ENCODE assay signal across 20 cellular contexts in genomic region chr10:36885746-36886145, GRCh38.
DNase-seq lines count a peak whose midpoint lies in the region; ATAC-seq and TF ChIP-seq lines count a peak whose summit lies in the region.
"Had no signal": no experiment of that assay in that cellular context is flagged by ENCODE, and none has a peak within 500 bp of the region (broad histone marks: within the 10 kb centered on the region; RNA-seq: fewer than 3 reads in every experiment).

No MANE protein-coding gene starts in this region.

- no peak for TF ChIP-seq CTCF in tibial artery (IDR thresholded peaks at IDR 0.05)

- H3K27me3 ChIP-seq in neuronal stem cell (ENCODE audit: control insufficient read depth in 3 of 3, insufficient read depth in 3 of 3, low read depth in 1 of 3, low read length in 3 of 3) (no peaks in the 10 kb centered on the region), aorta (ENCODE audit: control insufficient read depth in 1 of 2, insufficient read depth in 2 of 2, low read length in 1 of 2) (no peaks in the 10 kb centered on the region), tibial artery (no peaks in the 10 kb centered on the region)
- H3K27me3 ChIP-seq: BLaER1 treated with 17β-estradiol and CSF1 and Interleukin-3, amounts not matched to agents 10 nM and 100 nM had no signal

- intact Hi-C loops in aorta (cut with DNase I), result no loop called here
- intact Hi-C loops in tibial artery (cut with DNase I; ENCODE audit: low total_unique reads), result loop anchor here (10.0 kb wide), 1 partner anchor 1251 kb away; no protein-coding TSS in a partner anchor

- no CpG with 5 or more reads among the region's 5 CpGs for WGBS in neuronal stem cell (ENCODE audit: extremely low coverage in 2 of 2, insufficient read length in 2 of 2, insufficient replicate concordance in 1 of 2), 2 donors
- WGBS in aorta, 2 donors, result 95 to 100% methylated on average over 4 to 5 of the region's 5 CpGs

- H2AFZ ChIP-seq in neuronal stem cell (ENCODE audit: low read length), result no peak overlapping the region

- peaks cover 0 to 3% of the 10 kb centered on the region in 2 donors for H3K9me3 ChIP-seq in neuronal stem cell (replicated peaks in 1 of 2; ENCODE audit: control insufficient read depth in 2 of 2, insufficient read depth in 1 of 2, low read depth in 1 of 2, low read length in 2 of 2)
- H3K9me3 ChIP-seq in aorta (ENCODE audit: control insufficient read depth, low read length), result no peaks in the 10 kb centered on the region
- no peaks in the 10 kb centered on the region for H3K9me3 ChIP-seq in tibial artery
- H3K9me3 ChIP-seq: A549; BLaER1 treated with 17β-estradiol and CSF1 and Interleukin-3, amounts not matched to agents 10 nM and 100 nM; Caco-2 had no signal

- H3K9me3 Mint-ChIP-seq in activated naive CD8-positive, alpha-beta T cell treated with anti-CD3 and anti-CD28 coated beads, Interleukin-2, amount 50 U/mL, for 24 hours, result no peaks in the 10 kb centered on the region
- no peaks in the 10 kb centered on the region for H3K9me3 Mint-ChIP-seq in activated naive CD8-positive, alpha-beta T cell treated with anti-CD3 and anti-CD28 coated beads for 36 hours
- H3K9me3 Mint-ChIP-seq in stimulated activated naive CD8-positive, alpha-beta T cell treated with anti-CD3 and anti-CD28 coated beads, Interleukin-15, amount 100 ng/mL, for 72 hours, result no peaks in the 10 kb centered on the region
- H3K9me3 Mint-ChIP-seq: CD4-positive, alpha-beta T cell; CD8-positive, alpha-beta T cell had no signal

- no peak overlapping the region for H3K9ac ChIP-seq in neuronal stem cell (ENCODE audit: low read depth, low read length, poor library complexity)
- H3K9ac ChIP-seq: BLaER1 treated with 17β-estradiol and CSF1 and Interleukin-3, amounts not matched to agents 10 nM and 100 nM had no signal

- H4K8ac ChIP-seq in neuronal stem cell (ENCODE audit: low read depth, low read length), result no peak overlapping the region

- H3K23ac ChIP-seq in neuronal stem cell (ENCODE audit: low read depth, low read length, poor library complexity), result no peak overlapping the region

- no peak overlapping the region for H3K4me2 ChIP-seq in neuronal stem cell (ENCODE audit: insufficient read depth, low read length, poor library complexity, severe bottlenecking)
- H3K4me2 ChIP-seq: A549; BLaER1 treated with 17β-estradiol and CSF1 and Interleukin-3, amounts not matched to agents 10 nM and 100 nM had no signal

- H3K18ac ChIP-seq in neuronal stem cell (ENCODE audit: low read length), result no peak overlapping the region

- DNase-seq in activated naive CD8-positive, alpha-beta T cell treated with anti-CD3 and anti-CD28 coated beads, Interleukin-2, amount 50 U/mL, for 24 hours, result no peak
- no peak for DNase-seq in activated naive CD8-positive, alpha-beta T cell treated with anti-CD3 and anti-CD28 coated beads for 36 hours
- no peak for DNase-seq in stimulated activated naive CD8-positive, alpha-beta T cell treated with anti-CD3 and anti-CD28 coated beads, Interleukin-15, amount 100 ng/mL, for 72 hours
- no peak for DNase-seq in stimulated activated naive CD8-positive, alpha-beta T cell treated with anti-CD3 and anti-CD28 coated beads, Interleukin-15, Interleukin-2, amounts not matched to agents 100 U/mL and 50 U/mL, for 24 hours
- DNase-seq in neuronal stem cell (ENCODE audit: low spot score) (no peak), aorta (no peak), tibial artery (no peak)
- DNase-seq: AML-193; Caco-2; Calu3; CD4-positive, alpha-beta T cell; CD8-positive, alpha-beta T cell; DMS79 treated with DMSO at 0.1 percent for 48 hours; GF-D8 had no signal

- no peaks in the 10 kb centered on the region for H3K27me3 Mint-ChIP-seq in activated naive CD8-positive, alpha-beta T cell treated with anti-CD3 and anti-CD28 coated beads, Interleukin-2, amount 50 U/mL, for 24 hours
- H3K27me3 Mint-ChIP-seq in activated naive CD8-positive, alpha-beta T cell treated with anti-CD3 and anti-CD28 coated beads for 36 hours, result no peaks in the 10 kb centered on the region
- no peaks in the 10 kb centered on the region for H3K27me3 Mint-ChIP-seq in stimulated activated naive CD8-positive, alpha-beta T cell treated with anti-CD3 and anti-CD28 coated beads, Interleukin-15, amount 100 ng/mL, for 72 hours
- H3K27me3 Mint-ChIP-seq: CD4-positive, alpha-beta T cell had no signal

- no peak overlapping the region for H2BK15ac ChIP-seq in neuronal stem cell (ENCODE audit: low read length)

- H3K4me3 ChIP-seq in neuronal stem cell (ENCODE audit: low read length in 2 of 2) (no peak overlapping the region), aorta (ENCODE audit: low read length in 2 of 2) (no peak overlapping the region), tibial artery (no peak overlapping the region)
- H3K4me3 ChIP-seq: A549; BLaER1 treated with 17β-estradiol and CSF1 and Interleukin-3, amounts not matched to agents 10 nM and 100 nM had no signal

- no peak overlapping the region for H3K4ac ChIP-seq in neuronal stem cell (ENCODE audit: low read length)

- peak; percentile 20 for ATAC-seq in activated naive CD8-positive, alpha-beta T cell treated with anti-CD3 and anti-CD28 coated beads, Interleukin-2, amount 50 U/mL, for 24 hours
- ATAC-seq in stimulated activated naive CD8-positive, alpha-beta T cell treated with anti-CD3 and anti-CD28 coated beads, Interleukin-15, amount 100 ng/mL, for 72 hours, result peak; percentile 27
- no peak for ATAC-seq in stimulated activated naive CD8-positive, alpha-beta T cell treated with anti-CD3 and anti-CD28 coated beads, Interleukin-15, Interleukin-2, amounts not matched to agents 100 U/mL and 50 U/mL, for 24 hours
- ATAC-seq in aorta (ENCODE audit: low FRiP score) (peak; percentile 6), GM21723 (IDR thresholded peaks at IDR 0.05; ENCODE audit: unreplicated experiment) (no peak)
- ATAC-seq: A549; CD8-positive, alpha-beta T cell had no signal

- no peak overlapping the region for H4K91ac ChIP-seq in neuronal stem cell (ENCODE audit: low read depth, low read length, poor library complexity)

- no peak overlapping the region for H2BK12ac ChIP-seq in neuronal stem cell (ENCODE audit: low read length)

- H3K4me1 Mint-ChIP-seq in activated naive CD8-positive, alpha-beta T cell treated with anti-CD3 and anti-CD28 coated beads, Interleukin-2, amount 50 U/mL, for 24 hours, result no peaks in the 10 kb centered on the region
- no peaks in the 10 kb centered on the region for H3K4me1 Mint-ChIP-seq in activated naive CD8-positive, alpha-beta T cell treated with anti-CD3 and anti-CD28 coated beads for 36 hours
- no peaks in the 10 kb centered on the region for H3K4me1 Mint-ChIP-seq in stimulated activated naive CD8-positive, alpha-beta T cell treated with anti-CD3 and anti-CD28 coated beads, Interleukin-15, amount 100 ng/mL, for 72 hours
- H3K4me1 Mint-ChIP-seq: B cell had no signal

- no peaks in the 10 kb centered on the region for H3K79me1 ChIP-seq in neuronal stem cell (ENCODE audit: low read depth, low read length)

- no peaks in the 10 kb centered on the region for H3K36me3 Mint-ChIP-seq in activated naive CD8-positive, alpha-beta T cell treated with anti-CD3 and anti-CD28 coated beads, Interleukin-2, amount 50 U/mL, for 24 hours (ENCODE audit: low read depth)
- H3K36me3 Mint-ChIP-seq in activated naive CD8-positive, alpha-beta T cell treated with anti-CD3 and anti-CD28 coated beads for 36 hours, result no peaks in the 10 kb centered on the region
- H3K36me3 Mint-ChIP-seq: CD8-positive, alpha-beta T cell had no signal

- no peak overlapping the region for H2BK120ac ChIP-seq in neuronal stem cell (ENCODE audit: low read depth, low read length)

- H3K27ac Mint-ChIP-seq in activated naive CD8-positive, alpha-beta T cell treated with anti-CD3 and anti-CD28 coated beads, Interleukin-2, amount 50 U/mL, for 24 hours, result no peak overlapping the region
- no peak overlapping the region for H3K27ac Mint-ChIP-seq in activated naive CD8-positive, alpha-beta T cell treated with anti-CD3 and anti-CD28 coated beads for 36 hours
- no peak overlapping the region for H3K27ac Mint-ChIP-seq in stimulated activated naive CD8-positive, alpha-beta T cell treated with anti-CD3 and anti-CD28 coated beads, Interleukin-15, amount 100 ng/mL, for 72 hours
- H3K27ac Mint-ChIP-seq: B cell; CD4-positive, alpha-beta T cell; CD8-positive, alpha-beta T cell had no signal

- H3K36me3 ChIP-seq in neuronal stem cell (replicated peaks in 1 of 2; ENCODE audit: control insufficient read depth in 2 of 2, insufficient read depth in 2 of 2, low read length in 2 of 2) (no peaks in the 10 kb centered on the region), aorta (ENCODE audit: control insufficient read depth in 1 of 2, insufficient read depth in 2 of 2, low read length in 1 of 2) (no peaks in the 10 kb centered on the region), tibial artery (no peaks in the 10 kb centered on the region)
- H3K36me3 ChIP-seq: BLaER1 treated with 17β-estradiol and CSF1 and Interleukin-3, amounts not matched to agents 10 nM and 100 nM had no signal

- H2AK5ac ChIP-seq in neuronal stem cell (ENCODE audit: low read depth, low read length), result peak overlapping the region; percentile 36

- H3K27ac ChIP-seq in neuronal stem cell (replicated peaks; ENCODE audit: low read length), result no peak overlapping the region
- H3K27ac ChIP-seq in aorta (ENCODE audit: low read depth in 1 of 2, low read length in 2 of 2), result no peak overlapping the region
- H3K27ac ChIP-seq in tibial artery, result no peak overlapping the region
- H3K27ac ChIP-seq: 22Rv1; A549; BLaER1 treated with 17β-estradiol and CSF1 and Interleukin-3, amounts not matched to agents 10 nM and 100 nM; C4-2B had no signal

- no peak overlapping the region for H2BK5ac ChIP-seq in neuronal stem cell (ENCODE audit: low read length)

- H3K4me3 Mint-ChIP-seq in activated naive CD8-positive, alpha-beta T cell treated with anti-CD3 and anti-CD28 coated beads, Interleukin-2, amount 50 U/mL, for 24 hours, result no peak overlapping the region
- no peak overlapping the region for H3K4me3 Mint-ChIP-seq in activated naive CD8-positive, alpha-beta T cell treated with anti-CD3 and anti-CD28 coated beads for 36 hours
- H3K4me3 Mint-ChIP-seq in stimulated activated naive CD8-positive, alpha-beta T cell treated with anti-CD3 and anti-CD28 coated beads, Interleukin-15, amount 100 ng/mL, for 72 hours, result no peak overlapping the region
- H3K4me3 Mint-ChIP-seq: B cell; CD4-positive, alpha-beta T cell; CD8-positive, alpha-beta T cell had no signal

- H3K14ac ChIP-seq in neuronal stem cell (ENCODE audit: low read length), result no peak overlapping the region

- H3K4me1 ChIP-seq in neuronal stem cell (ENCODE audit: control insufficient read depth in 2 of 2, insufficient read depth in 1 of 2, low read depth in 1 of 2, low read length in 2 of 2) (no peaks in the 10 kb centered on the region), aorta (ENCODE audit: control insufficient read depth in 1 of 2, insufficient read depth in 2 of 2, low read length in 2 of 2) (no peaks in the 10 kb centered on the region), tibial artery (no peaks in the 10 kb centered on the region)

Comparison
In these comparisons a context has a peak if more than half of its experiments do, and no peak if none do; other contexts are left out.
1. ATAC-seq: peak in activated naive CD8-positive, alpha-beta T cell treated with anti-CD3 and anti-CD28 coated beads, Interleukin-2, amount 50 U/mL, for 24 hours (single experiment), stimulated activated naive CD8-positive, alpha-beta T cell treated with anti-CD3 and anti-CD28 coated beads, Interleukin-15, amount 100 ng/mL, for 72 hours (single experiment) and aorta (single experiment); none in stimulated activated naive CD8-positive, alpha-beta T cell treated with anti-CD3 and anti-CD28 coated beads, Interleukin-15, Interleukin-2, amounts not matched to agents 100 U/mL and 50 U/mL, for 24 hours (single experiment) and GM21723 (single experiment).